In the genomic region with DNA sequence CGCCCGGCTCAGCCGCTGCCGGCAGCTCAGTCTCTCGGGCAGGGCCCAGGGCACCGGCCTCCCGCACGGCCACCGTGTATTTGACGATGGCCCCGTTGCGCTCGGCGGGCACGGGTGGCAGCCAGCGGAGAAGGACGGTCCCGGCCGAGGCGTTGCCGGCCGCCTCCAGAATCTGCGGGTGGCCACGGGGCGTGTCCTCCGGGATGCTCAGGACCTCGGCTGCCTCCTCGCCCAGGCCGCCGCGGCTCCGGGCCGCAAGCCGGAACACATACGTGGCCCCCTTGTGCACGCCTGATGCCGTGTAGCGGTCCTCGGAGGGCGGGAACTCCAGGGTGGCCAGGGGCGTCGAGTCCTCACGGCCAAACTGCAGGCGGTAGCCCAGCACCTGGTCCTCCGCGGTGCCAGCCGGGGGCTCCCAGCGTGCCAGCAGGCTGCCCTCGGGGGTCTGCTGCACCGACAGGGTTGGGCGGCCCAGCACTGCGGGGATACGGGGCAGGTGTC, we compare ENCODE assay signal across 19 cellular contexts.
DNase-seq lines count a peak whose midpoint lies in the region; ATAC-seq, FAIRE-seq and TF ChIP-seq lines count a peak whose summit lies in the region.
"Had no signal": no experiment of that assay in that cellular context is flagged by ENCODE, and none has a peak within 500 bp of the region (broad histone marks: within the 10 kb centered on the region; RNA-seq: fewer than 3 reads in every experiment).

No MANE protein-coding gene starts in this region.

- 87% methylated on average over 21 of the region's 53 CpGs for WGBS in K562 (ENCODE audit: insufficient coverage, low coverage, missing lambda C conversion rate)
- 98% methylated on average over 49 of the region's 53 CpGs for WGBS in mesenchymal stem cell

- no peak overlapping the region for H2BK12ac ChIP-seq in mesenchymal stem cell (ENCODE audit: low read length in 2 of 2)

- H2BK15ac ChIP-seq in mesenchymal stem cell (ENCODE audit: low read depth, poor library complexity, severe bottlenecking), result peak overlapping the region; percentile 30

- no TSS peak for BruUV-seq in K562 (replicated peaks; lab: Mats Ljungman, UMichigan)

- no peak overlapping the region for H3K4ac ChIP-seq in mesenchymal stem cell (ENCODE audit: low read depth in 1 of 2, low read length in 2 of 2)

- no peak overlapping the region for H3K23ac ChIP-seq in mesenchymal stem cell (ENCODE audit: low read length in 2 of 2)

- no peak overlapping the region for H3K4me3 Mint-ChIP-seq in WTC11
- H3K4me3 Mint-ChIP-seq in stimulated activated memory B cell treated with anti-CD40 and anti-IgM and Interleukin-4, amounts not matched to agents 10 μg/mL and 1 μg/mL and 100 μg/mL, for 72 hours, result no peak overlapping the region
- H3K4me3 Mint-ChIP-seq: CD4-positive, alpha-beta memory T cell; HFFc6 had no signal

- no peak overlapping the region for H4K91ac ChIP-seq in mesenchymal stem cell (ENCODE audit: low read length)

- H3K27me3 Mint-ChIP-seq in WTC11 (ENCODE audit: low read depth), result no peaks in the 10 kb centered on the region
- H3K27me3 Mint-ChIP-seq in stimulated activated memory B cell treated with anti-CD40 and anti-IgM and Interleukin-4, amounts not matched to agents 10 μg/mL and 1 μg/mL and 100 μg/mL, for 72 hours, result peaks cover 51% of the 10 kb centered on the region

- POLR2A ChIA-PET in WTC11 (lab: Charles Lee), result no interaction called here
- POLR2A ChIA-PET in K562 (lab: Yijun Ruan, JAX), result no interaction called here

- H3K27ac ChIP-seq in K562 (ENCODE audit: extremely low read depth, low read depth, low read length) (no peak overlapping the region), mesenchymal stem cell (ENCODE audit: low read length, poor library complexity, severe bottlenecking) (no peak overlapping the region)

- no peak overlapping the region for H2AK5ac ChIP-seq in mesenchymal stem cell (ENCODE audit: low read length, severe bottlenecking)

- in situ Hi-C loops in K562 (cut with MboI), result no loop called here

- H2AFZ ChIP-seq in K562 (ENCODE audit: low read depth, low read length) (no peak overlapping the region), mesenchymal stem cell (ENCODE audit: low read depth, low read length) (no peak overlapping the region)

- DNase-seq in WTC11 (ENCODE audit: low spot score) (no peak), K562 (ENCODE audit: extremely low read depth in 1 of 4, low spot score in 3 of 4) (no peak), mesenchymal stem cell (no peak), NCI-H1436 treated with DMSO at 0.1 percent for 48 hours (lab: John Stamatoyannopoulos, UW) (no peak)
- DNase-seq: C1 segment of cervical spinal cord; Calu3; CD4-positive, alpha-beta memory T cell; COR-L47; DMS53; DMS79 treated with DMSO at 0.1 percent for 48 hours; GF-D8; GOT3; HFFc6 had no signal

- H3K9me3 ChIP-seq in K562 (replicated peaks; ENCODE audit: control insufficient read depth, insufficient read depth, low read depth, low read length), result no peaks in the 10 kb centered on the region
- H3K9me3 ChIP-seq in mesenchymal stem cell (ENCODE audit: control insufficient read depth, low read length), result peaks cover under 1% of the 10 kb centered on the region
- H3K9me3 ChIP-seq: HAP-1 had no signal

- H3K9me1 ChIP-seq in K562 (ENCODE audit: control insufficient read depth, insufficient read depth, low read length), result no peaks in the 10 kb centered on the region

- no peak for FAIRE-seq in K562 (lab: Jason Lieb, UNC)
- FAIRE-seq: GM12891, GM18507, H54 had no signal

- TF ChIP-seq RAD21 in K562 (CRISPR knock-in tag; conservative IDR thresholded peaks at IDR 0.05 in 1 of 2, IDR thresholded peaks at IDR 0.05 in 1 of 2), result no peak

- H3K79me2 ChIP-seq in K562 (ENCODE audit: control insufficient read depth, insufficient read depth, low read length), result no peaks in the 10 kb centered on the region

- 0 out of 2 replicates have a peak, but pooled peaks cover 5% of the 10 kb centered on the region for H4K20me1 ChIP-seq in K562 (replicated peaks; ENCODE audit: control insufficient read depth, insufficient read depth, low read length)

- H3K4me1 Mint-ChIP-seq in WTC11, result no peaks in the 10 kb centered on the region
- no peaks in the 10 kb centered on the region for H3K4me1 Mint-ChIP-seq in stimulated activated memory B cell treated with anti-CD40 and anti-IgM and Interleukin-4, amounts not matched to agents 10 μg/mL and 1 μg/mL and 100 μg/mL, for 72 hours
- H3K4me1 Mint-ChIP-seq: CD4-positive, alpha-beta memory T cell had no signal

- H3K14ac ChIP-seq in mesenchymal stem cell (ENCODE audit: low read length in 2 of 2), result no peak overlapping the region

- peaks cover 38% of the 10 kb centered on the region for H3K36me3 Mint-ChIP-seq in WTC11
- H3K36me3 Mint-ChIP-seq in stimulated activated memory B cell treated with anti-CD40 and anti-IgM and Interleukin-4, amounts not matched to agents 10 μg/mL and 1 μg/mL and 100 μg/mL, for 72 hours, result no peaks in the 10 kb centered on the region
- H3K36me3 Mint-ChIP-seq: CD4-positive, alpha-beta memory T cell had no signal

- no peak overlapping the region for H3K18ac ChIP-seq in mesenchymal stem cell (ENCODE audit: low read depth in 1 of 2, low read length in 2 of 2)

- no peak overlapping the region for H3K9ac ChIP-seq in K562 (ENCODE audit: insufficient read depth in 1 of 2, low read depth in 2 of 2, low read length in 2 of 2)
- H3K9ac ChIP-seq in mesenchymal stem cell (ENCODE audit: low read length), result no peak overlapping the region

- ATAC-seq in WTC11 (no peak), K562 (no peak), HG02623 (IDR thresholded peaks at IDR 0.05; ENCODE audit: unreplicated experiment) (no peak)
- peak; percentile 34 for ATAC-seq in stimulated activated memory B cell treated with anti-CD40 and anti-IgM and Interleukin-4, amounts not matched to agents 10 μg/mL and 1 μg/mL and 100 μg/mL, for 72 hours

- CTCF ChIA-PET in WTC11 (lab: Charles Lee), result no interaction called here
- CTCF ChIA-PET in K562 (lab: Yijun Ruan, JAX; ENCODE audit: low intra/inter-chr PET ratio), result no interaction called here

- H3K27me3 ChIP-seq in K562 (ENCODE audit: control insufficient read depth in 2 of 2, insufficient read depth in 2 of 2, low read length in 2 of 2), result no peaks in the 10 kb centered on the region
- H3K27me3 ChIP-seq in mesenchymal stem cell (ENCODE audit: control insufficient read depth in 1 of 2, insufficient read depth in 1 of 2, low read length in 2 of 2), result no peaks in the 10 kb centered on the region

- H3K79me1 ChIP-seq in mesenchymal stem cell (replicated peaks; ENCODE audit: low read length, poor library complexity, severe bottlenecking), result no peaks in the 10 kb centered on the region

- H3K4me2 ChIP-seq in K562 (ENCODE audit: insufficient read depth, low read length), result no peak overlapping the region
- no peak overlapping the region for H3K4me2 ChIP-seq in mesenchymal stem cell (ENCODE audit: low read length, poor library complexity, severe bottlenecking)

- no peak overlapping the region for H3K4me3 ChIP-seq in K562
- H3K4me3 ChIP-seq in mesenchymal stem cell (ENCODE audit: insufficient read depth in 1 of 2, low read depth in 1 of 2, low read length in 2 of 2), result peak overlapping the region in 1 of 2 experiments; percentile 15
- H3K4me3 ChIP-seq: HAP-1 had no signal

- no peak for TF ChIP-seq EP300 in K562 (IDR thresholded peaks at IDR 0.05; ENCODE audit: low read length)

- H2BK120ac ChIP-seq in mesenchymal stem cell (ENCODE audit: low read depth, low read length), result no peak overlapping the region

- TF ChIP-seq POLR2A in K562 (conservative IDR thresholded peaks at IDR 0.05), result no peak

- H3K9me3 Mint-ChIP-seq in WTC11, result 0 out of 2 replicates have a peak, but pooled peaks cover 5% of the 10 kb centered on the region
- H3K9me3 Mint-ChIP-seq in stimulated activated memory B cell treated with anti-CD40 and anti-IgM and Interleukin-4, amounts not matched to agents 10 μg/mL and 1 μg/mL and 100 μg/mL, for 72 hours, result no peaks in the 10 kb centered on the region
- H3K9me3 Mint-ChIP-seq: CD4-positive, alpha-beta memory T cell; HFFc6 had no signal

- no peak overlapping the region for H2BK5ac ChIP-seq in mesenchymal stem cell (ENCODE audit: low read depth, low read length, poor library complexity, severe bottlenecking)

- TF ChIP-seq CTCF in WTC11 (IDR thresholded peaks at IDR 0.05), result no peak
- TF ChIP-seq CTCF in K562 (IDR thresholded peaks at IDR 0.05 in 2 of 3, conservative IDR thresholded peaks at IDR 0.05 in 1 of 3; ENCODE audit: insufficient read depth in 2 of 3, low read depth in 1 of 3, low read length in 3 of 3), result no peak

- intact Hi-C loops in K562 (cut with micrococcal nuclease), result no loop called here

- no peak overlapping the region for H3K27ac Mint-ChIP-seq in WTC11
- H3K27ac Mint-ChIP-seq in stimulated activated memory B cell treated with anti-CD40 and anti-IgM and Interleukin-4, amounts not matched to agents 10 μg/mL and 1 μg/mL and 100 μg/mL, for 72 hours, result no peak overlapping the region
- H3K27ac Mint-ChIP-seq: CD4-positive, alpha-beta memory T cell; HFFc6 had no signal

- no peak overlapping the region for H4K8ac ChIP-seq in mesenchymal stem cell (ENCODE audit: low read length)

- H3K36me3 ChIP-seq in K562 (ENCODE audit: control insufficient read depth, insufficient read depth, low read length) (peaks cover 19% of the 10 kb centered on the region; the same call in 2 of the 3 replicates), mesenchymal stem cell (ENCODE audit: control insufficient read depth in 1 of 2, insufficient read depth in 2 of 2, low read depth in 1 of 2, low read length in 2 of 2) (peaks cover 54 to 77% of the 10 kb centered on the region in 2 experiments)

- H3K4me1 ChIP-seq in K562 (replicated peaks in 1 of 2; ENCODE audit: control insufficient read depth in 2 of 2, insufficient read depth in 2 of 2, low read length in 2 of 2) (peaks cover 0 to 13% of the 10 kb centered on the region in 2 experiments; a peak in 3 of 5 replicates), mesenchymal stem cell (ENCODE audit: control insufficient read depth, insufficient read depth, low read depth, low read length) (peaks cover 4% of the 10 kb centered on the region)
- H3K4me1 ChIP-seq: HAP-1 had no signal

TF ChIP-seq in WTC11, 78 proteins besides CTCF, POLR2A, EP300 and RAD21 (continues in another document):
- TF ChIP-seq IRF2 (CRISPR knock-in tag; IDR thresholded peaks at IDR 0.05; ENCODE audit: borderline replicate concordance, low read depth), result no peak

TF ChIP-seq in K562, 482 proteins besides CTCF, POLR2A, EP300 and RAD21 (continues in another document):
- TF ChIP-seq KDM2B (CRISPR knock-in tag; IDR thresholded peaks at IDR 0.05), result no peak
- no peak for TF ChIP-seq SRF (CRISPR knock-in tag; IDR thresholded peaks at IDR 0.05)
- TF ChIP-seq ZBTB2 (IDR thresholded peaks at IDR 0.05), result no peak

Comparison
In these comparisons a context has a peak if more than half of its experiments do, and no peak if none do; other contexts are left out.
1. Of the 49 proteins assayed by ChIP-seq in both K562 and WTC11: peak only in K562: none; only in WTC11: FOXP1 and NFYB; in both: none; in neither: 47.